Comparison of ENCODE assay signal across 37 cellular contexts in the genomic region with DNA sequence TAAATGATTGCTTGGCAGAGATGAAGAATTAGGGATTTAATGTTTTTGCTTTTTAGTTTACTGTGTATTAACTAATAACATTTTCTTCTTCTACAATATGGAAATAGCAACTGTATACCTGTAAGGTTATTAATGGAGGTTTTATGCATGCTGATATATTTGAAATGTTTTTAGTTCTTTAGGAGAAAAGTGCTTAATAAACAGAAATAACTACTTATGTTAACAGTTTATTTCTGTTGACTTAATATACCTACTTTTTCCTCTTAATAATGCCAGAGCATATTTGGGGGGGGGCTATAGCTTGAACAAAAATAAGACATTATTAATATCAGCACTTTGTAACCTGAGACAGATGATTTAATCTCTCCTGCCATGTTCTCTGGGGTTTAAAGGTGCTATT. TPM values are rescaled to one million over a fixed set of nuclear protein-coding genes. Genes with fewer than 3 reads are reported as not detected.
"Had no signal": no experiment of that assay in that cellular context is flagged by ENCODE, and none has a peak within 500 bp of the region (broad histone marks: within the 10 kb centered on the region; RNA-seq: fewer than 3 reads in every experiment).

No MANE protein-coding gene starts in this region.

- H3K4me3 ChIP-seq: adrenal gland, body of pancreas, breast epithelium had no signal

- H3K36me3 ChIP-seq: adrenal gland, brain microvascular endothelial cell, breast epithelium had no signal

- H3K27me3 Mint-ChIP-seq: activated B cell treated with CpG ODN at 0.5 μM for 24 hours; activated CD4-positive, alpha-beta memory T cell treated with anti-CD3 and anti-CD28 coated beads for 36 hours; activated CD4-positive, alpha-beta T cell treated with anti-CD3 and anti-CD28 coated beads, Interleukin-2, amount 10 ng/mL, durations not matched to agents 24 days and 14 days; activated CD8-positive, alpha-beta T cell treated with anti-CD3 and anti-CD28 coated beads for 36 hours; activated naive CD8-positive, alpha-beta T cell treated with anti-CD3 and anti-CD28 coated beads for 36 hours had no signal

- H3K4me1 Mint-ChIP-seq: activated B cell treated with CpG ODN at 0.5 μM for 24 hours; activated CD4-positive, alpha-beta T cell treated with anti-CD3 and anti-CD28 coated beads, Interleukin-2, amount 10 ng/mL, durations not matched to agents 24 days and 14 days; activated naive CD8-positive, alpha-beta T cell treated with anti-CD3 and anti-CD28 coated beads for 36 hours; activated T-helper 17 cell treated with anti-CD3 and anti-CD28 coated beads, Interleukin-2, amount 50 U/mL, for 72 hours had no signal

- H3K27me3 ChIP-seq: adrenal gland, body of pancreas, brain microvascular endothelial cell, breast epithelium had no signal

- FAIRE-seq: astrocyte, TTC549 had no signal

- H3K4me1 ChIP-seq: adrenal gland, body of pancreas, breast epithelium had no signal

- H3K27ac ChIP-seq: adrenal gland, body of pancreas, brain microvascular endothelial cell, breast epithelium, VCaP had no signal

- DNase-seq: activated B cell treated with CpG ODN at 0.5 μM for 24 hours; activated CD4-positive, alpha-beta memory T cell treated with anti-CD3 and anti-CD28 coated beads for 36 hours; activated CD4-positive, alpha-beta T cell treated with anti-CD3 and anti-CD28 coated beads for 4 hours; activated CD4-positive, alpha-beta T cell treated with anti-CD3 and anti-CD28 coated beads, Interleukin-2, amount 10 ng/mL, durations not matched to agents 24 days and 14 days; activated CD4-positive, alpha-beta T cell treated with anti-CD3 and anti-CD28 coated beads, Interleukin-2, amount 50 U/mL, for 1 hour; activated CD4-positive, alpha-beta T cell treated with anti-CD3 and anti-CD28 coated beads, Interleukin-2, amount 50 U/mL, for 4 hours; activated CD4-positive, CD25-positive, alpha-beta regulatory T cell treated with anti-CD3 and anti-CD28 coated beads, Interleukin-2, amount 50 U/mL, for 72 hours; activated CD8-positive, alpha-beta memory T cell treated with anti-CD3 and anti-CD28 coated beads, Interleukin-2, amount 50 U/mL, for 4 hours; activated CD8-positive, alpha-beta T cell treated with anti-CD3 and anti-CD28 coated beads for 36 hours; activated effector memory CD4-positive, alpha-beta T cell treated with anti-CD3 and anti-CD28 coated beads, Interleukin-2, amount 50 U/mL, for 16 hours; activated gamma-delta T cell treated with Interleukin-2 at 50 U/mL for 16 hours; activated naive CD4-positive, alpha-beta T cell; activated naive CD4-positive, alpha-beta T cell treated with anti-CD3 and anti-CD28 coated beads for 36 hours; activated naive CD4-positive, alpha-beta T cell treated with anti-CD3 and anti-CD28 coated beads, Interleukin-2, amount 50 U/mL, for 16 hours; activated naive CD8-positive, alpha-beta T cell treated with anti-CD3 and anti-CD28 coated beads for 36 hours; activated T-cell treated with anti-CD3 and anti-CD28 coated beads for 4 hours; activated T-cell treated with anti-CD3 and anti-CD28 coated beads, Interleukin-2, amount 50 U/mL, for 1 hour; activated T-cell treated with anti-CD3 and anti-CD28 coated beads, Interleukin-2, amount 50 U/mL, for 4 hours; activated T-cell treated with anti-CD3 and anti-CD28 coated beads, Interleukin-2, amount 50 U/mL, for 72 hours; adrenal gland; amniotic stem cell; aorta; body of pancreas; brain microvascular endothelial cell; central memory CD4-positive, alpha-beta T cell; T-helper 2 cell; T-helper 9 cell had no signal

- H3K9me3 ChIP-seq: adrenal gland, body of pancreas, breast epithelium had no signal

- H3K36me3 Mint-ChIP-seq: activated CD4-positive, alpha-beta memory T cell treated with anti-CD3 and anti-CD28 coated beads for 36 hours; activated naive CD4-positive, alpha-beta T cell treated with anti-CD3 and anti-CD28 coated beads, Interleukin-2, amount 50 U/mL, for 72 hours; activated naive CD8-positive, alpha-beta T cell treated with anti-CD3 and anti-CD28 coated beads for 36 hours had no signal

- H3K27ac Mint-ChIP-seq: activated B cell treated with CpG ODN at 0.5 μM for 24 hours; activated CD4-positive, alpha-beta memory T cell treated with anti-CD3 and anti-CD28 coated beads for 36 hours; activated CD4-positive, alpha-beta T cell treated with anti-CD3 and anti-CD28 coated beads, Interleukin-2, amount 10 ng/mL, durations not matched to agents 24 days and 14 days; activated CD8-positive, alpha-beta T cell treated with anti-CD3 and anti-CD28 coated beads for 36 hours; activated naive CD4-positive, alpha-beta T cell treated with anti-CD3 and anti-CD28 coated beads for 36 hours; activated naive CD4-positive, alpha-beta T cell treated with anti-CD3 and anti-CD28 coated beads, Interleukin-2, amount 50 U/mL, for 72 hours; activated naive CD8-positive, alpha-beta T cell treated with anti-CD3 and anti-CD28 coated beads for 36 hours; activated T-cell treated with anti-CD3 and anti-CD28 coated beads, Interleukin-2, amount 50 U/mL, for 72 hours; activated T-helper 1 cell treated with anti-CD3 and anti-CD28 coated beads, Interleukin-12 subunit alpha, Interleukin-12 subunit beta, Interleukin-2, Interleukin-4 antibody, amounts not matched to agents 30 ng/mL and 10 ng/mL and 1 ng/mL, durations not matched to agents 14 hours and 24 hours and 36 hours; activated T-helper 17 cell treated with anti-CD3 and anti-CD28 coated beads, Interleukin-2, amount 50 U/mL, for 72 hours; T-helper 1 cell treated with Interleukin-12 subunit alpha and Interleukin-12 subunit beta and Interleukin-4 antibody, amounts not matched to agents 30 μg/mL and 1 μg/mL, for 36 hours; T-helper 2 cell treated with Interferon-gamma antibody and Interleukin-4, amounts not matched to agents 5 μg/mL and 100 μg/mL, for 36 hours had no signal

- ATAC-seq: activated CD8-positive, alpha-beta T cell treated with anti-CD3 and anti-CD28 coated beads for 36 hours; activated naive CD4-positive, alpha-beta T cell treated with anti-CD3 and anti-CD28 coated beads, Interleukin-2, amount 50 U/mL, for 72 hours; activated T-cell treated with anti-CD3 and anti-CD28 coated beads, Interleukin-2, amount 50 U/mL, for 4 hours; activated T-cell treated with anti-CD3 and anti-CD28 coated beads, Interleukin-2, amount 50 U/mL, for 72 hours; activated T-helper 17 cell treated with anti-CD3 and anti-CD28 coated beads, Interleukin-2, amount 50 U/mL, for 72 hours; body of pancreas had no signal

- H3K4me3 Mint-ChIP-seq: activated B cell treated with CpG ODN at 0.5 μM for 24 hours; activated CD4-positive, alpha-beta memory T cell treated with anti-CD3 and anti-CD28 coated beads for 36 hours; activated CD4-positive, alpha-beta T cell treated with anti-CD3 and anti-CD28 coated beads, Interleukin-2, amount 10 ng/mL, durations not matched to agents 24 days and 14 days; activated CD8-positive, alpha-beta T cell treated with anti-CD3 and anti-CD28 coated beads for 36 hours; activated naive CD4-positive, alpha-beta T cell treated with anti-CD3 and anti-CD28 coated beads for 36 hours; activated naive CD8-positive, alpha-beta T cell treated with anti-CD3 and anti-CD28 coated beads for 36 hours; activated T-cell treated with anti-CD3 and anti-CD28 coated beads, Interleukin-2, amount 50 U/mL, for 4 hours; activated T-cell treated with anti-CD3 and anti-CD28 coated beads, Interleukin-2, amount 50 U/mL, for 72 hours; activated T-helper 1 cell treated with anti-CD3 and anti-CD28 coated beads, Interleukin-12 subunit alpha, Interleukin-12 subunit beta, Interleukin-2, Interleukin-4 antibody, amounts not matched to agents 30 ng/mL and 10 ng/mL and 1 ng/mL, durations not matched to agents 14 hours and 24 hours and 36 hours; activated T-helper 17 cell treated with anti-CD3 and anti-CD28 coated beads, Interleukin-2, amount 50 U/mL, for 72 hours; T-helper 1 cell treated with Interleukin-12 subunit alpha and Interleukin-12 subunit beta and Interleukin-4 antibody, amounts not matched to agents 30 μg/mL and 1 μg/mL, for 36 hours; T-helper 2 cell treated with Interferon-gamma antibody and Interleukin-4, amounts not matched to agents 5 μg/mL and 100 μg/mL, for 36 hours had no signal

- H3K9me3 Mint-ChIP-seq: activated B cell treated with CpG ODN at 0.5 μM for 24 hours; activated CD4-positive, alpha-beta memory T cell treated with anti-CD3 and anti-CD28 coated beads for 36 hours; activated CD4-positive, alpha-beta T cell treated with anti-CD3 and anti-CD28 coated beads, Interleukin-2, amount 10 ng/mL, durations not matched to agents 24 days and 14 days; activated CD8-positive, alpha-beta T cell treated with anti-CD3 and anti-CD28 coated beads for 36 hours; activated naive CD8-positive, alpha-beta T cell treated with anti-CD3 and anti-CD28 coated beads for 36 hours; activated T-cell treated with anti-CD3 and anti-CD28 coated beads, Interleukin-2, amount 50 U/mL, for 4 hours; activated T-cell treated with anti-CD3 and anti-CD28 coated beads, Interleukin-2, amount 50 U/mL, for 72 hours; activated T-helper 1 cell treated with anti-CD3 and anti-CD28 coated beads, Interleukin-12 subunit alpha, Interleukin-12 subunit beta, Interleukin-2, Interleukin-4 antibody, amounts not matched to agents 30 ng/mL and 10 ng/mL and 1 ng/mL, durations not matched to agents 14 hours and 24 hours and 36 hours; T-helper 1 cell treated with Interleukin-12 subunit alpha and Interleukin-12 subunit beta and Interleukin-4 antibody, amounts not matched to agents 30 μg/mL and 1 μg/mL, for 36 hours; T-helper 2 cell treated with Interferon-gamma antibody and Interleukin-4, amounts not matched to agents 5 μg/mL and 100 μg/mL, for 36 hours had no signal

RNA-seq across cellular contexts. Expression of gene PLCB4, which starts 33.6 kb away (rescaled TPM):
- total RNA-seq: activated B cell treated with CpG ODN at 0.5 μM for 24 hours; activated CD4-positive, alpha-beta memory T cell treated with anti-CD3 and anti-CD28 coated beads for 36 hours; activated CD4-positive, alpha-beta T cell treated with anti-CD3 and anti-CD28 coated beads, Interleukin-2, amount 10 ng/mL, durations not matched to agents 24 days and 14 days; activated CD8-positive, alpha-beta memory T cell treated with anti-CD3 and anti-CD28 coated beads for 36 hours; activated CD8-positive, alpha-beta T cell treated with anti-CD3 and anti-CD28 coated beads for 36 hours; activated naive CD4-positive, alpha-beta T cell treated with anti-CD3 and anti-CD28 coated beads for 36 hours; activated naive CD4-positive, alpha-beta T cell treated with anti-CD3 and anti-CD28 coated beads, Interleukin-2, amount 50 U/mL, for 72 hours; activated naive CD8-positive, alpha-beta T cell treated with anti-CD3 and anti-CD28 coated beads for 36 hours; activated T-cell treated with anti-CD3 and anti-CD28 coated beads, Interleukin-2, amount 50 U/mL, for 72 hours; activated T-helper 1 cell treated with anti-CD3 and anti-CD28 coated beads, Interleukin-12 subunit alpha, Interleukin-12 subunit beta, Interleukin-2, Interleukin-4 antibody, amounts not matched to agents 30 ng/mL and 10 ng/mL and 1 ng/mL, durations not matched to agents 14 hours and 24 hours and 36 hours; activated T-helper 17 cell treated with anti-CD3 and anti-CD28 coated beads, Interleukin-2, amount 50 U/mL, for 72 hours had no signal
